Comparison of ENCODE assay signal across 13 cellular contexts in genomic region chr19:29623726-29624488, GRCh38. TPM values are rescaled to one million over a fixed set of nuclear protein-coding genes. Genes with fewer than 3 reads are reported as not detected.
DNase-seq lines count a peak whose midpoint lies in the region; ATAC-seq and TF ChIP-seq lines count a peak whose summit lies in the region.
"Had no signal": no experiment of that assay in that cellular context is flagged by ENCODE, and none has a peak within 500 bp of the region (broad histone marks: within the 10 kb centered on the region; RNA-seq: fewer than 3 reads in every experiment).

No MANE protein-coding gene starts in this region.

- H2AFZ ChIP-seq in GM23338: no peak overlapping the region

- no peaks in the 10 kb centered on the region; the same call in 2 of the 3 replicates for H3K9me3 Mint-ChIP-seq in GM23338
- no peaks in the 10 kb centered on the region for H3K9me3 Mint-ChIP-seq in activated CD4-positive, alpha-beta T cell treated with anti-CD3 and anti-CD28 coated beads, Interleukin-2, amount 10 ng/mL, durations not matched to agents 7 days and 5 days
- H3K9me3 Mint-ChIP-seq: dendritic cell treated with granulocyte-macrophage colony-stimulating factor and Interleukin-4, amounts not matched to agents 40 ng/mL and 50 ng/mL, for 4 days had no signal

- H4K20me1 ChIP-seq in GM23338 (replicated peaks; ENCODE audit: insufficient read depth): no peaks in the 10 kb centered on the region

- TF ChIP-seq CTCF in GM23338 (conservative IDR thresholded peaks at IDR 0.05; ENCODE audit: low read depth in 2 of 2): no peak

- no peak overlapping the region for H3K4me3 ChIP-seq in GM23338
- H3K4me3 ChIP-seq: gastrocnemius medialis had no signal

- no peaks in the 10 kb centered on the region for H3K9me2 ChIP-seq in GM23338 (ENCODE audit: insufficient read depth)

- no peak overlapping the region for H3K27ac ChIP-seq in GM23338 (ENCODE audit: low read depth)
- H3K27ac ChIP-seq: gastrocnemius medialis had no signal

- POLR2A ChIA-PET in activated CD4-positive, alpha-beta T cell treated with anti-CD3 and anti-CD28 coated beads, Interleukin-2, amount 10 ng/mL, durations not matched to agents 7 days and 5 days (lab: Charles Lee): interaction anchor here (0.7 to 1.3 kb wide), 2 partner anchors 42 to 74 kb away, joined by 3 to 4 read pairs; partner anchors contain the start of gene PLEKHF1

- no peaks in the 10 kb centered on the region for H3K36me3 Mint-ChIP-seq in GM23338 (ENCODE audit: low read depth)
- H3K36me3 Mint-ChIP-seq in activated CD4-positive, alpha-beta T cell treated with anti-CD3 and anti-CD28 coated beads, Interleukin-2, amount 10 ng/mL, durations not matched to agents 7 days and 5 days (ENCODE audit: low read depth): no peaks in the 10 kb centered on the region

- no peak overlapping the region for H3K4me2 ChIP-seq in GM23338

- no peak for ATAC-seq in GM23338
- ATAC-seq in HG02981 (IDR thresholded peaks at IDR 0.05; ENCODE audit: unreplicated experiment): no peak
- no peak for ATAC-seq in GM18511 (IDR thresholded peaks at IDR 0.05; ENCODE audit: unreplicated experiment)
- ATAC-seq: gastrocnemius medialis had no signal

- no peaks in the 10 kb centered on the region for H3K79me2 ChIP-seq in GM23338 (replicated peaks; ENCODE audit: insufficient read depth)

- H3K27me3 Mint-ChIP-seq in GM23338 (ENCODE audit: insufficient read depth, low read depth, poor library complexity): peaks cover 16% of the 10 kb centered on the region
- no peaks in the 10 kb centered on the region for H3K27me3 Mint-ChIP-seq in activated CD4-positive, alpha-beta T cell treated with anti-CD3 and anti-CD28 coated beads, Interleukin-2, amount 10 ng/mL, durations not matched to agents 7 days and 5 days

- no peaks in the 10 kb centered on the region for H3K27me3 ChIP-seq in GM23338 (ENCODE audit: insufficient read depth)
- H3K27me3 ChIP-seq: gastrocnemius medialis had no signal

- H3K36me3 ChIP-seq in GM23338 (ENCODE audit: insufficient read depth): no peaks in the 10 kb centered on the region
- H3K36me3 ChIP-seq: gastrocnemius medialis had no signal

- DNase-seq in GM23338 (ENCODE audit: low spot score) (no peak), mucosa of gallbladder (ENCODE audit: low spot score) (no peak), NCI-H446 treated with DMSO at 0.1 percent for 48 hours (lab: John Stamatoyannopoulos, UW) (no peak)
- DNase-seq in activated CD4-positive, alpha-beta T cell treated with anti-CD3 and anti-CD28 coated beads, Interleukin-2, amount 10 ng/mL, durations not matched to agents 7 days and 5 days: peak; percentile 58
- peak; percentile 30 for DNase-seq in central memory CD4-positive, alpha-beta T cell
- peak; percentile 31 to 64 (median 63) for DNase-seq in stimulated activated CD4-positive, alpha-beta T cell treated with anti-CD3 and anti-CD28 coated beads, TNF-alpha, amount 100 ng/mL, for 48 hours (ENCODE audit: low read depth in 3 of 3)
- DNase-seq: gastrocnemius medialis, Karpas-422, NCI-H2171, SHP77 had no signal

- peaks cover 10% of the 10 kb centered on the region for H3K4me1 ChIP-seq in GM23338 (ENCODE audit: insufficient read depth)
- H3K4me1 ChIP-seq: gastrocnemius medialis had no signal

- peaks cover 8% of the 10 kb centered on the region for H3K4me1 Mint-ChIP-seq in GM23338
- peaks cover 57% of the 10 kb centered on the region for H3K4me1 Mint-ChIP-seq in activated CD4-positive, alpha-beta T cell treated with anti-CD3 and anti-CD28 coated beads, Interleukin-2, amount 10 ng/mL, durations not matched to agents 7 days and 5 days

- CTCF ChIA-PET in activated CD4-positive, alpha-beta T cell treated with anti-CD3 and anti-CD28 coated beads, Interleukin-2, amount 10 ng/mL, durations not matched to agents 7 days and 5 days (lab: Charles Lee): interaction anchor here (0.8 to 2.8 kb wide), 12 partner anchors 9 to 71 kb away, joined by 3 to 14 read pairs (median 4); partner anchors contain the start of gene PLEKHF1

- H3K27ac Mint-ChIP-seq in GM23338: peak overlapping the region; percentile 31; the same call in 1 of the 2 replicates
- peak overlapping the region; percentile 97 for H3K27ac Mint-ChIP-seq in activated CD4-positive, alpha-beta T cell treated with anti-CD3 and anti-CD28 coated beads, Interleukin-2, amount 10 ng/mL, durations not matched to agents 7 days and 5 days
- H3K27ac Mint-ChIP-seq: dendritic cell treated with granulocyte-macrophage colony-stimulating factor and Interleukin-4, amounts not matched to agents 40 ng/mL and 50 ng/mL, for 4 days had no signal

- H3F3A ChIP-seq in GM23338 (replicated peaks; ENCODE audit: low read depth): no peaks in the 10 kb centered on the region

- H3K4me3 Mint-ChIP-seq in GM23338: no peak overlapping the region
- H3K4me3 Mint-ChIP-seq in activated CD4-positive, alpha-beta T cell treated with anti-CD3 and anti-CD28 coated beads, Interleukin-2, amount 10 ng/mL, durations not matched to agents 7 days and 5 days: peak overlapping the region; percentile 77
- H3K4me3 Mint-ChIP-seq: dendritic cell treated with granulocyte-macrophage colony-stimulating factor and Interleukin-4, amounts not matched to agents 40 ng/mL and 50 ng/mL, for 4 days had no signal

TF ChIP-seq in GM23338, 12 proteins besides CTCF, POLR2A, EP300 and RAD21:
- no peak for TF ChIP-seq STAT1 (IDR thresholded peaks at IDR 0.05; ENCODE audit: unreplicated experiment)
- no peak for TF ChIP-seq EZH2 (IDR thresholded peaks at IDR 0.05; ENCODE audit: low read depth, unreplicated experiment)
- TF ChIP-seq ZNF462 (CRISPR knock-in tag; IDR thresholded peaks at IDR 0.05): no peak

RNA-seq across cellular contexts. Expression of gene POP4, which starts 17.8 kb away (rescaled TPM):
- 35.5 and 37.2 TPM in 2 replicates for total RNA-seq in GM23338 (2014; rRNA removed; shearing (Covaris generic))
- polyA plus RNA-seq in GM23338 (2016; fragmentation: Nextera tagmentation; extraction: Ambion mirVana): 58.3 and 62.0 TPM in 2 replicates
- total RNA-seq in activated CD4-positive, alpha-beta T cell treated with anti-CD3 and anti-CD28 coated beads, Interleukin-2, amount 10 ng/mL, durations not matched to agents 7 days and 5 days: 100 to 1,000 TPM in 1 of 2 experiments, 10 to 100 TPM in 1; 96.0 to 113 TPM
- 66.9 TPM for total RNA-seq in mucosa of gallbladder

RNA-seq across cellular contexts. Expression of gene PLEKHF1, which starts 41.4 kb away (rescaled TPM):
- 16.0 and 25.1 TPM in 2 replicates for total RNA-seq in GM23338 (2014; rRNA removed; shearing (Covaris generic))
- 10.1 and 12.1 TPM in 2 replicates for polyA plus RNA-seq in GM23338 (2016; fragmentation: Nextera tagmentation; extraction: Ambion mirVana)
- 10 to 100 TPM; 49.4 to 52.1 TPM for total RNA-seq in activated CD4-positive, alpha-beta T cell treated with anti-CD3 and anti-CD28 coated beads, Interleukin-2, amount 10 ng/mL, durations not matched to agents 7 days and 5 days
- total RNA-seq in mucosa of gallbladder: 15.7 TPM

Comparison
In these comparisons a context has a peak if more than half of its experiments do, and no peak if none do; other contexts are left out.
1. DNase-seq: peak in activated CD4-positive, alpha-beta T cell treated with anti-CD3 and anti-CD28 coated beads, Interleukin-2, amount 10 ng/mL, durations not matched to agents 7 days and 5 days (single experiment), central memory CD4-positive, alpha-beta T cell (single experiment) and stimulated activated CD4-positive, alpha-beta T cell treated with anti-CD3 and anti-CD28 coated beads, TNF-alpha, amount 100 ng/mL, for 48 hours (3 of 3); none in GM23338 (single experiment), mucosa of gallbladder (single experiment) and NCI-H446 treated with DMSO at 0.1 percent for 48 hours (single experiment).